In genomic region chr3:99872633-99873254, GRCh38 we compare ENCODE assay signal across 8 cellular contexts. TPM values are rescaled to one million over a fixed set of nuclear protein-coding genes. Genes with fewer than 3 reads are reported as not detected.
A peak's percentile ranks its signal among the peaks of the same experiment; 100 is the strongest.
DNase-seq lines count a peak whose midpoint lies in the region; ATAC-seq and TF ChIP-seq lines count a peak whose summit lies in the region.

No MANE protein-coding gene starts in this region.

- intact Hi-C loops in aorta (cut with DNase I) = loop anchor here in 1 of 2 donors (5.0 to 10.0 kb wide), 2 partner anchors 65 to 172 kb away; no protein-coding TSS in a partner anchor

- H3K9me3 ChIP-seq in fibroblast of lung (ENCODE audit: control insufficient read depth, insufficient read depth, low read depth, low read length) (no peaks in the 10 kb centered on the region), aorta (ENCODE audit: control insufficient read depth, low read length) (no peaks in the 10 kb centered on the region)
- H3K9me3 ChIP-seq in CD8-positive, alpha-beta memory T cell (ENCODE audit: low read length) = no peaks in the 10 kb centered on the region

- WGBS in aorta, 2 donors = 1% methylated on average over 3 of the region's 3 CpGs

- H3K27me3 ChIP-seq in fibroblast of lung (ENCODE audit: control insufficient read depth, insufficient read depth, low read length) = no peaks in the 10 kb centered on the region
- H3K27me3 ChIP-seq in aorta (ENCODE audit: control insufficient read depth in 1 of 2, insufficient read depth in 2 of 2, low read length in 1 of 2) = no peaks in the 10 kb centered on the region
- H3K27me3 ChIP-seq in CD8-positive, alpha-beta memory T cell (ENCODE audit: insufficient read depth, low read length, poor library complexity, severe bottlenecking) = no peaks in the 10 kb centered on the region

- peak overlapping the region; percentile 76 for H3K4me2 ChIP-seq in fibroblast of lung (ENCODE audit: extremely low read depth, insufficient read depth, low read length)

- peaks cover 0 to 2% of the 10 kb centered on the region in 2 donors for H3K27me3 Mint-ChIP-seq in CD8-positive, alpha-beta memory T cell

- no peaks in the 10 kb centered on the region for H3K9me3 Mint-ChIP-seq in CD8-positive, alpha-beta memory T cell

- CTCF ChIA-PET in AG04449 (lab: Yijun Ruan, JAX) = interaction anchor here (0.6 to 1.6 kb wide), 3 partner anchors 11 to 381 kb away, joined by 3 to 5 read pairs (median 4); no protein-coding TSS in a partner anchor
- CTCF ChIA-PET in CD8-positive, alpha-beta memory T cell (lab: Charles Lee) = interaction anchor here (0.9 kb wide), 1 partner anchor 385 kb away, joined by 3 read pairs; no protein-coding TSS in a partner anchor

- H3K36me3 ChIP-seq in fibroblast of lung (ENCODE audit: control insufficient read depth, insufficient read depth, low read length) = peaks cover 3% of the 10 kb centered on the region
- H3K36me3 ChIP-seq in aorta (ENCODE audit: control insufficient read depth in 1 of 2, insufficient read depth in 2 of 2, low read length in 1 of 2) = peaks cover 0 to 2% of the 10 kb centered on the region in 2 donors
- H3K36me3 ChIP-seq in CD8-positive, alpha-beta memory T cell (ENCODE audit: insufficient read depth, low read length) = no peaks in the 10 kb centered on the region

- H3K36me3 Mint-ChIP-seq in CD8-positive, alpha-beta memory T cell = peaks cover 0 to 7% (median 0%) of the 10 kb centered on the region in 3 donors

- ATAC-seq in GM19395 (IDR thresholded peaks at IDR 0.05; ENCODE audit: unreplicated experiment) (peak; percentile 54), HG03442 (IDR thresholded peaks at IDR 0.05; ENCODE audit: unreplicated experiment) (peak; percentile 55), aorta (ENCODE audit: low FRiP score) (no peak)

- H3K4me1 ChIP-seq in fibroblast of lung (ENCODE audit: control insufficient read depth, extremely low read depth, insufficient read depth, low read length) (peaks cover 18% of the 10 kb centered on the region), aorta (ENCODE audit: control insufficient read depth in 1 of 2, insufficient read depth in 2 of 2, low read length in 2 of 2) (peaks cover 1 to 9% of the 10 kb centered on the region in 2 donors)
- H3K4me1 ChIP-seq in CD8-positive, alpha-beta memory T cell (ENCODE audit: insufficient read depth, low read length) = peaks cover 13% of the 10 kb centered on the region

- no peaks in the 10 kb centered on the region for H4K20me1 ChIP-seq in fibroblast of lung (ENCODE audit: control insufficient read depth, extremely low read depth, insufficient read depth, low read length)

- POLR2A ChIA-PET in AG04449 (lab: Yijun Ruan, JAX) = no interaction called here
- POLR2A ChIA-PET in CD8-positive, alpha-beta memory T cell (lab: Charles Lee) = no interaction called here

- no peak overlapping the region for H2AFZ ChIP-seq in fibroblast of lung (ENCODE audit: low read length)

- peak overlapping the region in 1 of 8 donors; percentile 5 for H3K27ac Mint-ChIP-seq in CD8-positive, alpha-beta memory T cell

- peaks cover 11 to 25% (median 20%) of the 10 kb centered on the region in 3 donors for H3K4me1 Mint-ChIP-seq in CD8-positive, alpha-beta memory T cell

- H3K9ac ChIP-seq in fibroblast of lung (ENCODE audit: insufficient read depth, low read length) = peak overlapping the region; percentile 47

- no peak overlapping the region for H3K4me3 Mint-ChIP-seq in CD8-positive, alpha-beta memory T cell

- H3K27ac ChIP-seq in fibroblast of lung (ENCODE audit: insufficient read depth, low read length) (peak overlapping the region; percentile 95), aorta (ENCODE audit: low read depth in 1 of 2, low read length in 2 of 2) (peak overlapping the region; percentile 78 to 99)
- H3K27ac ChIP-seq in CD8-positive, alpha-beta memory T cell (ENCODE audit: low read depth, low read length) = no peak overlapping the region

- H3K4me3 ChIP-seq in AG04449 (ENCODE audit: low read depth, low read length) (peak overlapping the region; percentile 79), fibroblast of lung (replicated peaks in 1 of 4; ENCODE audit: control extremely low read depth in 1 of 4, insufficient read depth in 1 of 4, low read depth in 3 of 4, low read length in 4 of 4) (peak overlapping the region; percentile 75 to 96 (median 91)), aorta (ENCODE audit: low read length in 2 of 2) (peak overlapping the region; percentile 98 to 100)
- H3K4me3 ChIP-seq in CD8-positive, alpha-beta memory T cell (ENCODE audit: low read length) = no peak overlapping the region

- TF ChIP-seq CTCF in AG04449 (IDR thresholded peaks at IDR 0.05; ENCODE audit: insufficient read depth, low read length, missing control alignments) (no peak), fibroblast of lung (conservative IDR thresholded peaks at IDR 0.05 in 1 of 2, IDR thresholded peaks at IDR 0.05 in 1 of 2; ENCODE audit: low read depth in 1 of 2, low read length in 2 of 2) (no peak)

- DNase-seq in AG04449 (ENCODE audit: low read depth, low spot score) (no peak), fibroblast of lung (ENCODE audit: low read depth in 2 of 2) (peak in 1 of 2 donors; percentile 45), aorta (no peak), NCI-H1417 treated with DMSO at 0.1 percent for 48 hours (lab: John Stamatoyannopoulos, UW) (no peak), superior temporal gyrus (ENCODE audit: extremely low spot score) (no peak)
- DNase-seq in CD8-positive, alpha-beta memory T cell = no peak

- H3K79me2 ChIP-seq in fibroblast of lung (ENCODE audit: control insufficient read depth, insufficient read depth, low read length) = peaks cover 83% of the 10 kb centered on the region

RNA-seq across cellular contexts. Expression of gene CMSS1, which starts 55.1 kb away (rescaled TPM):
- total RNA-seq in fibroblast of lung (6.7 and 6.9 TPM in 2 replicates), aorta (10 to 100 TPM; 21.3 to 31.0 TPM)
- polyA plus RNA-seq in fibroblast of lung (13.2 and 28.3 TPM in 2 replicates), aorta (10 to 100 TPM; 35.6 to 36.3 TPM)
- 20.2 and 37.9 TPM in 2 replicates for polyA plus RNA-seq in fibroblast of lung (2012)
- polyA minus RNA-seq in fibroblast of lung (ENCODE audit: low replicate concordance) = 1.3 and 5.8 TPM in 2 replicates
- total RNA-seq in CD8-positive, alpha-beta memory T cell = 100 to 1,000 TPM; 140 to 143 TPM
- polyA plus RNA-seq in CD8-positive, alpha-beta memory T cell = 16.8 TPM

Comparison
In these comparisons a context has a peak if more than half of its experiments do, and no peak if none do; other contexts are left out.
1. RNA of gene CMSS1, which starts 55.1 kb away (total RNA-seq): 140 to 143 TPM in CD8-positive, alpha-beta memory T cell; 21.3 to 31.0 TPM in aorta and 6.7 to 6.9 TPM in fibroblast of lung; every median in the first group is over 4 times any median in the second.